Comparison of ENCODE assay signal across 12 cellular contexts in genomic region chr3:195849322-195850074, GRCh38. TPM values are rescaled to one million over a fixed set of nuclear protein-coding genes. Genes with fewer than 3 reads are reported as not detected.
DNase-seq lines count a peak whose midpoint lies in the region; ATAC-seq, FAIRE-seq and TF ChIP-seq lines count a peak whose summit lies in the region.
"Had no signal": no experiment of that assay in that cellular context is flagged by ENCODE, and none has a peak within 500 bp of the region (broad histone marks: within the 10 kb centered on the region; RNA-seq: fewer than 3 reads in every experiment).

No MANE protein-coding gene starts in this region.

- peaks cover 39% of the 10 kb centered on the region for H3K4me1 ChIP-seq in HepG2 (ENCODE audit: insufficient read depth, low read length)
- H3K4me1 ChIP-seq: breast epithelium, SJCRH30 had no signal

- H4K20me1 ChIP-seq in HepG2 (ENCODE audit: insufficient read depth, low read length): no peaks in the 10 kb centered on the region

- BruUV-seq in HepG2 (replicated peaks; lab: Mats Ljungman, UMichigan): no TSS peak

- H3K27ac ChIP-seq in RWPE1: no peak overlapping the region
- no peak overlapping the region for H3K27ac ChIP-seq in HepG2 (ENCODE audit: extremely low read length, insufficient read depth, low read length)
- H3K27ac ChIP-seq: breast epithelium, SJCRH30 had no signal

- no peaks in the 10 kb centered on the region for H3K79me2 ChIP-seq in HepG2 (ENCODE audit: insufficient read depth, low read length)

- peaks cover 0 to 3% (median 0%) of the 10 kb centered on the region in 7 donors for H3K9me3 Mint-ChIP-seq in CD14-positive monocyte

- no peak overlapping the region for H2AFZ ChIP-seq in HepG2 (ENCODE audit: low read length)

- TF ChIP-seq CTCF in CD14-positive monocyte (IDR thresholded peaks at IDR 0.05) (peak; percentile 68), GM12872 (IDR thresholded peaks at IDR 0.05; ENCODE audit: insufficient read depth, low read depth, low read length) (peak; percentile 38; the same call in 1 of the 3 replicates), RWPE1 (conservative IDR thresholded peaks at IDR 0.05; ENCODE audit: low read depth) (peak; percentile 85), HepG2 (CRISPR knock-in tag; IDR thresholded peaks at IDR 0.05) (peak; percentile 65)

- no peak overlapping the region for H3K4me2 ChIP-seq in HepG2 (ENCODE audit: low read depth, low read length)

- H3K27ac Mint-ChIP-seq in CD14-positive monocyte: no peak overlapping the region

- no peak overlapping the region for H3K4me3 ChIP-seq in HepG2 (replicated peaks in 1 of 3; ENCODE audit: insufficient read depth in 1 of 3, low read depth in 2 of 3, low read length in 3 of 3)
- H3K4me3 ChIP-seq: breast epithelium, SJCRH30 had no signal

- no peak for TF ChIP-seq POLR2A in HepG2 (IDR thresholded peaks at IDR 0.05; ENCODE audit: insufficient read depth in 1 of 2, low read depth in 2 of 2, low read length in 2 of 2)

- TF ChIP-seq EP300 in HepG2 (IDR thresholded peaks at IDR 0.05; ENCODE audit: low read depth in 2 of 2, low read length in 2 of 2) (no peak), HepG2 (CRISPR knock-in tag; IDR thresholded peaks at IDR 0.05; ENCODE audit: borderline replicate concordance) (no peak)

- in situ Hi-C loops in HepG2 (cut with HindIII; ENCODE audit: extremely low pct_ligation_motif_present, low pct_unique_long_range_greater_than_20kb): loop anchor here (10.0 kb wide), 1 partner anchor 65 kb away; no protein-coding TSS in a partner anchor

- TF ChIP-seq RAD21 in HepG2 (CRISPR knock-in tag; IDR thresholded peaks at IDR 0.05): no peak

- no peaks in the 10 kb centered on the region for H3K36me3 Mint-ChIP-seq in CD14-positive monocyte

- peaks cover 13% of the 10 kb centered on the region for H3K4me1 Mint-ChIP-seq in CD14-positive monocyte

- DNase-seq in CD14-positive monocyte (ENCODE audit: low spot score) (no peak), RWPE1 (ENCODE audit: low spot score) (peak; percentile 38), HepG2 (ENCODE audit: low spot score) (peak; percentile 21), NCI-H446 (lab: John Stamatoyannopoulos, UW) (no peak)
- DNase-seq in effector CD8-positive, alpha-beta T cell (lab: John Stamatoyannopoulos, UW): no peak
- DNase-seq: DND-41, NCI-H1092 treated with DMSO at 0.1 percent for 48 hours had no signal

- H3K9ac ChIP-seq in HepG2 (ENCODE audit: insufficient read depth, low read depth, low read length): no peak overlapping the region

- H3K4me3 Mint-ChIP-seq in CD14-positive monocyte: no peak overlapping the region

- intact Hi-C loops in CD14-positive monocyte (cut with micrococcal nuclease): no loop called here
- intact Hi-C loops in HepG2 (cut with micrococcal nuclease; ENCODE audit: unreplicated experiment): no loop called here

- H3K36me3 ChIP-seq in HepG2 (replicated peaks in 1 of 2; ENCODE audit: control insufficient read depth in 1 of 2, insufficient read depth in 2 of 2, low read length in 2 of 2): no peaks in the 10 kb centered on the region
- H3K36me3 ChIP-seq: breast epithelium, SJCRH30 had no signal

- POLR2A ChIA-PET in RWPE1 (lab: Yijun Ruan, JAX; ENCODE audit: low non-redundant PET) (no interaction called here), HepG2 (lab: Yijun Ruan, JAX) (no interaction called here)

- H3K27me3 Mint-ChIP-seq in CD14-positive monocyte (ENCODE audit: low read depth in 3 of 3): peaks cover 19 to 22% (median 21%) of the 10 kb centered on the region in 3 donors

- H3K9me3 ChIP-seq in HepG2 (ENCODE audit: low read length): no peaks in the 10 kb centered on the region
- H3K9me3 ChIP-seq: breast epithelium, SJCRH30 had no signal

- H3K27me3 ChIP-seq in HepG2 (ENCODE audit: control insufficient read depth in 1 of 2, insufficient read depth in 2 of 2, low read length in 2 of 2): peaks cover 0 to 28% of the 10 kb centered on the region in 2 experiments; a peak in 3 of 5 replicates
- H3K27me3 ChIP-seq: breast epithelium, SJCRH30 had no signal

- 77% methylated on average over 41 of the region's 53 CpGs for WGBS in HepG2 (ENCODE audit: low lambda C conversion rate)

- ATAC-seq in HepG2: peak; percentile 50
- ATAC-seq in HG03571 (IDR thresholded peaks at IDR 0.05; ENCODE audit: unreplicated experiment): no peak
- ATAC-seq in HG03095 (IDR thresholded peaks at IDR 0.05; ENCODE audit: unreplicated experiment): no peak

- CTCF ChIA-PET in RWPE1 (lab: Yijun Ruan, JAX): interaction anchor here (0.6 to 2.9 kb wide), 18 partner anchors 8 to 264 kb away, joined by 3 to 21 read pairs (median 4); no protein-coding TSS in a partner anchor
- CTCF ChIA-PET in HepG2 (lab: Yijun Ruan, JAX; ENCODE audit: low intra/inter-chr PET ratio, low total read pairs): interaction anchor here (0.6 to 1.3 kb wide), 2 partner anchors 45 to 1582 kb away, joined by 3 to 4 read pairs; no protein-coding TSS in a partner anchor

- FAIRE-seq in HepG2 (lab: Jason Lieb, UNC): no peak

TF ChIP-seq in HepG2, 621 proteins besides CTCF, POLR2A, EP300 and RAD21 (continues in another document):
- no peak for TF ChIP-seq ZNF503 (CRISPR knock-in tag; IDR thresholded peaks at IDR 0.05)

RNA-seq across cellular contexts. Expression of gene MUC4, which starts 37.8 kb away (rescaled TPM):
- not detected for polyA plus RNA-seq in CD14-positive monocyte
- total RNA-seq in HepG2 (2016; rRNA removed; fragmentation: Illumina TruSeq; extraction: Trizol): not detected in 2 replicates
- total RNA-seq in HepG2 (2016; cell fraction: cytosol; rRNA removed; fragmentation: Illumina TruSeq; extraction: Trizol; ENCODE audit: low read depth): not detected in 2 replicates
- total RNA-seq in HepG2 (2016; cell fraction: insoluble cytoplasmic fraction; rRNA removed; fragmentation: Illumina TruSeq; extraction: Trizol): not detected in 2 replicates
- not detected in 2 replicates for total RNA-seq in HepG2 (2016; cell fraction: membrane; rRNA removed; fragmentation: Illumina TruSeq; extraction: Trizol)
- not detected in 2 replicates for total RNA-seq in HepG2 (2016; cell fraction: nucleus; rRNA removed; fragmentation: Illumina TruSeq; extraction: Trizol)
- polyA plus RNA-seq in HepG2 (2011; rRNA removed): 0.03 TPM in 1 of 2 replicates, not detected in the other
- polyA plus RNA-seq in HepG2 (2011; cell fraction: cytosol; rRNA removed): 0.01 TPM in 1 of 2 replicates, not detected in the other
- 0.10 and 0.42 TPM in 2 replicates for polyA plus RNA-seq in HepG2 (2011; cell fraction: nucleus; rRNA removed)
- polyA plus RNA-seq in HepG2 (2012): not detected in 2 replicates
- not detected in 2 replicates for polyA plus RNA-seq in HepG2 (2016; cell fraction: cytosol; fragmentation: Illumina TruSeq; extraction: Trizol; ENCODE audit: low read depth)
- polyA plus RNA-seq in HepG2 (2016; cell fraction: insoluble cytoplasmic fraction; fragmentation: Illumina TruSeq; extraction: Trizol; ENCODE audit: low read depth): not detected in 2 replicates
- not detected in 2 replicates for polyA plus RNA-seq in HepG2 (2016; cell fraction: membrane; fragmentation: Illumina TruSeq; extraction: Trizol; ENCODE audit: low read depth)
- polyA plus RNA-seq in HepG2 (2016; cell fraction: nucleus; fragmentation: Illumina TruSeq; extraction: Trizol; ENCODE audit: insufficient read depth, low read depth): not detected in 2 replicates
- polyA minus RNA-seq in HepG2 (2011; rRNA and poly(A)+ RNA removed; ENCODE audit: low replicate concordance): 0.40 TPM in 1 of 2 replicates, not detected in the other
- not detected in 2 replicates for polyA minus RNA-seq in HepG2 (2011; cell fraction: cytosol; rRNA and poly(A)+ RNA removed)
- polyA minus RNA-seq in HepG2 (2011; cell fraction: nucleus; rRNA and poly(A)+ RNA removed): under 0.01 TPM in 1 of 2 replicates, not detected in the other

RNA-seq across cellular contexts. Expression of gene TNK2, which starts 58.9 kb away (rescaled TPM):
- polyA plus RNA-seq in CD14-positive monocyte: 1 to 10 TPM in 1 of 2 donors, under 1 TPM in 1; 0.84 to 1.8 TPM
- total RNA-seq in HepG2 (2016; rRNA removed; fragmentation: Illumina TruSeq; extraction: Trizol): 3.5 and 5.8 TPM in 2 replicates
- total RNA-seq in HepG2 (2016; cell fraction: cytosol; rRNA removed; fragmentation: Illumina TruSeq; extraction: Trizol; ENCODE audit: low read depth): 1.8 and 2.6 TPM in 2 replicates
- total RNA-seq in HepG2 (2016; cell fraction: insoluble cytoplasmic fraction; rRNA removed; fragmentation: Illumina TruSeq; extraction: Trizol): 4.0 and 5.9 TPM in 2 replicates
- total RNA-seq in HepG2 (2016; cell fraction: membrane; rRNA removed; fragmentation: Illumina TruSeq; extraction: Trizol): 3.4 and 3.7 TPM in 2 replicates
- 5.5 and 5.8 TPM in 2 replicates for total RNA-seq in HepG2 (2016; cell fraction: nucleus; rRNA removed; fragmentation: Illumina TruSeq; extraction: Trizol)
- polyA plus RNA-seq in HepG2 (2011; rRNA removed): 4.6 and 7.5 TPM in 2 replicates
- polyA plus RNA-seq in HepG2 (2011; cell fraction: cytosol; rRNA removed): 2.7 and 3.4 TPM in 2 replicates
- 35.4 and 45.4 TPM in 2 replicates for polyA plus RNA-seq in HepG2 (2011; cell fraction: nucleus; rRNA removed)
- polyA plus RNA-seq in HepG2 (2012): 6.7 and 12.2 TPM in 2 replicates
- 0.76 and 1.1 TPM in 2 replicates for polyA plus RNA-seq in HepG2 (2016; cell fraction: cytosol; fragmentation: Illumina TruSeq; extraction: Trizol; ENCODE audit: low read depth)
- polyA plus RNA-seq in HepG2 (2016; cell fraction: insoluble cytoplasmic fraction; fragmentation: Illumina TruSeq; extraction: Trizol; ENCODE audit: low read depth): 7.3 TPM in 2 replicates
- polyA plus RNA-seq in HepG2 (2016; cell fraction: membrane; fragmentation: Illumina TruSeq; extraction: Trizol; ENCODE audit: low read depth): 1.9 TPM in 2 replicates
- 24.9 and 28.1 TPM in 2 replicates for polyA plus RNA-seq in HepG2 (2016; cell fraction: nucleus; fragmentation: Illumina TruSeq; extraction: Trizol; ENCODE audit: insufficient read depth, low read depth)
- 14.4 and 18.0 TPM in 2 replicates for polyA minus RNA-seq in HepG2 (2011; rRNA and poly(A)+ RNA removed; ENCODE audit: low replicate concordance)
- 4.1 and 6.0 TPM in 2 replicates for polyA minus RNA-seq in HepG2 (2011; cell fraction: cytosol; rRNA and poly(A)+ RNA removed)
- polyA minus RNA-seq in HepG2 (2011; cell fraction: nucleus; rRNA and poly(A)+ RNA removed): 4.2 and 5.2 TPM in 2 replicates

Comparison
In these comparisons a context has a peak if more than half of its experiments do, and no peak if none do; other contexts are left out.
1. DNase-seq: peak in RWPE1 (single experiment) and HepG2 (single experiment); none in CD14-positive monocyte (single experiment), NCI-H446 (0 of 2) and effector CD8-positive, alpha-beta T cell (single experiment).
2. Peak in every context shown above with its lines, with median percentiles within 50 percentile points of each other: CTCF ChIP-seq.